In the genomic region with DNA sequence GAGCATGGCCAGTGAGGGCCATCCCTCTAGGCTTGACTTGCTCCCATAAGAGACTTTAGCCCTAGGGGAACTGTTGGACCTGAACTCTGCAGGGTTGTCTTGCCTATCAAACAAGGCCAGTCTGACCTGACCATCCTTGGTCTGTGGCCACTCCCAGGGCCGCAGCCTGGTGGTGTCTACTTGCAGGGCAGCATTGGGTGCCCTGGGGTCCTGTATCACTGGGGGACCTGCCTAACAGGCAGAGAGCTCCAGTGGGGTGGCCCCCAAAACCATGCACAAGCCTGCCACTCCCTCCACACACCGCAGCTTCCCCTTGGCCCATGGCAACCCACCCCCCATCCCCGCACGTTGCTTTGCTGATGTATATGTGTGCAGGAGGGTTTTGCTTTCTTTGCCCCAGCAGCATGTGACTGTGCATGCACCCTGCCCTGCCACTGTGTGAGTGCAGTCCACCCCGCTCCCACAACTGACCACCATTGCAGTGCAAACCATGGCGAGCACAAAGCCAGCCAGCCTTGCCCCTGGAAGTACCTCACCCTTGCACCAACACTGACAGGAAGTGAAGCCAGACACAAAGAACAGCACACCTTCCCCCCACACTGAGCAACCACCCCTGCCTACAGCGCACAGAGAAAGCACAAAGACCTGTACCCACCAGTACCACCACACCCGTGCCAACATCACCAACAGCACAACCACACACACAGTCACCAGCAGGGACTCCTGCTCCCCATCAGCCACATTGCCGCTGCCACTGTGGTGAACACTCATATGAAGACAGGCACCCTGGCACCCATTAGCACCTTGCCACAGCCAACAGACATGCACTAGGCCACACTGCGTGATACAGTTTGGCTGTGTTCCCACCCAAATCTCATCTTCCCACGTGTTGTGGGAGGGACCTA, we compare ENCODE assay signal across 22 cellular contexts.
A peak's percentile ranks its signal among the peaks of the same experiment; 100 is the strongest.
DNase-seq lines count a peak whose midpoint lies in the region; ATAC-seq and TF ChIP-seq lines count a peak whose summit lies in the region.
"Had no signal": no experiment of that assay in that cellular context is flagged by ENCODE, and none has a peak within 500 bp of the region (broad histone marks: within the 10 kb centered on the region; RNA-seq: fewer than 3 reads in every experiment).

No MANE protein-coding gene starts in this region.

- POLR2A ChIA-PET in activated naive CD8-positive, alpha-beta T cell treated with anti-CD3 and anti-CD28 coated beads, Interleukin-2, amount 10 ng/mL, durations not matched to agents 7 days and 5 days (lab: Charles Lee): interaction anchor here (0.6 kb wide), 1 partner anchor 89 kb away, joined by 6 read pairs; a partner anchor contains a TSS

- H3K4me1 Mint-ChIP-seq in activated naive CD8-positive, alpha-beta T cell treated with anti-CD3 and anti-CD28 coated beads, Interleukin-2, amount 10 ng/mL, durations not matched to agents 7 days and 5 days: peaks cover 32% of the 10 kb centered on the region
- H3K4me1 Mint-ChIP-seq in natural killer cell treated with Interleukin-12 subunit alpha and Interleukin-12 subunit beta and Interleukin-15 and Interleukin-18, amount 100 ng/mL, for 72 hours (ENCODE audit: low read depth in 2 of 2): peaks cover 33 to 39% of the 10 kb centered on the region in 2 donors

- no peaks in the 10 kb centered on the region for H3K27me3 Mint-ChIP-seq in activated naive CD8-positive, alpha-beta T cell treated with anti-CD3 and anti-CD28 coated beads, Interleukin-2, amount 10 ng/mL, durations not matched to agents 7 days and 5 days
- no peaks in the 10 kb centered on the region for H3K27me3 Mint-ChIP-seq in natural killer cell treated with Interleukin-12 subunit alpha and Interleukin-12 subunit beta and Interleukin-15 and Interleukin-18, amount 100 ng/mL, for 72 hours

- H3K9me3 ChIP-seq in DND-41 (ENCODE audit: insufficient read depth, low read length, severe bottlenecking): no peaks in the 10 kb centered on the region
- H3K9me3 ChIP-seq: HAP-1, prostate gland had no signal

- H3K79me2 ChIP-seq in DND-41 (ENCODE audit: insufficient read depth, low read length): peaks cover 37% of the 10 kb centered on the region

- H3K4me2 ChIP-seq in DND-41 (ENCODE audit: insufficient read depth, low read length): no peak overlapping the region

- H3K27me3 ChIP-seq in DND-41 (ENCODE audit: insufficient read depth, low read length, poor library complexity): no peaks in the 10 kb centered on the region

- H3K9me3 Mint-ChIP-seq in activated naive CD8-positive, alpha-beta T cell treated with anti-CD3 and anti-CD28 coated beads, Interleukin-2, amount 10 ng/mL, durations not matched to agents 7 days and 5 days: peaks cover 23% of the 10 kb centered on the region
- peaks cover 6% of the 10 kb centered on the region for H3K9me3 Mint-ChIP-seq in natural killer cell treated with Interleukin-12 subunit alpha and Interleukin-12 subunit beta and Interleukin-15 and Interleukin-18, amount 100 ng/mL, for 72 hours

- peak; percentile 33 to 53 for ATAC-seq in activated CD4-positive, CD25-positive, alpha-beta regulatory T cell treated with anti-CD3 and anti-CD28 coated beads, Interleukin-2, amount 50 U/mL, for 24 hours
- ATAC-seq in DND-41 (ENCODE audit: insufficient read depth, low read depth): peak; percentile 54; the same call in 2 of the 3 replicates
- ATAC-seq in activated naive CD8-positive, alpha-beta T cell treated with anti-CD3 and anti-CD28 coated beads, Interleukin-2, amount 10 ng/mL, durations not matched to agents 7 days and 5 days (ENCODE audit: low read depth): peak; percentile 81
- peak; percentile 60 to 62 for ATAC-seq in natural killer cell treated with Interleukin-12 subunit alpha and Interleukin-12 subunit beta and Interleukin-15 and Interleukin-18, amount 100 ng/mL, for 72 hours
- ATAC-seq in left ventricle myocardium superior: no peak
- ATAC-seq: esophagus mucosa had no signal

- intact Hi-C loops in left ventricle myocardium superior (cut with micrococcal nuclease): no loop called here

- DNase-seq in activated CD4-positive, CD25-positive, alpha-beta regulatory T cell treated with anti-CD3 and anti-CD28 coated beads, Interleukin-2, amount 50 U/mL, for 72 hours: no peak
- DNase-seq in DND-41: no peak
- no peak for DNase-seq in activated naive CD8-positive, alpha-beta T cell treated with anti-CD3 and anti-CD28 coated beads, Interleukin-2, amount 10 ng/mL, durations not matched to agents 7 days and 5 days
- DNase-seq in natural killer cell treated with Interleukin-12 subunit alpha and Interleukin-12 subunit beta and Interleukin-15 and Interleukin-18, amount 100 ng/mL, for 72 hours (ENCODE audit: low spot score): no peak
- no peak for DNase-seq in left ventricle myocardium superior
- DNase-seq in NCI-H2029 treated with DMSO at 0.1 percent for 48 hours (lab: John Stamatoyannopoulos, UW): no peak
- no peak for DNase-seq in KG1 (lab: John Stamatoyannopoulos, UW)
- DNase-seq: 8988T; activated effector memory CD4-positive, alpha-beta T cell treated with Interleukin-2 at 50 U/mL for 16 hours; aorta; effector CD8-positive, alpha-beta T cell; Kasumi-1; mesenchymal stem cell; NCI-H187 treated with DMSO at 0.1 percent for 48 hours; NCI-H2227 treated with DMSO at 0.1 percent for 48 hours; NCI-H774; SHP77; stimulated activated CD4-positive, alpha-beta T cell treated with anti-CD3 and anti-CD28 coated beads, Interleukin-2, amount 100 ng/mL, for 24 hours had no signal

- H3K36me3 ChIP-seq in DND-41 (ENCODE audit: insufficient read depth, low read length): no peaks in the 10 kb centered on the region
- H3K36me3 ChIP-seq: HAP-1, prostate gland had no signal

- H3K4me3 Mint-ChIP-seq in activated naive CD8-positive, alpha-beta T cell treated with anti-CD3 and anti-CD28 coated beads, Interleukin-2, amount 10 ng/mL, durations not matched to agents 7 days and 5 days: peak overlapping the region; percentile 6
- no peak overlapping the region for H3K4me3 Mint-ChIP-seq in natural killer cell treated with Interleukin-12 subunit alpha and Interleukin-12 subunit beta and Interleukin-15 and Interleukin-18, amount 100 ng/mL, for 72 hours

- no peaks in the 10 kb centered on the region for H3K4me1 ChIP-seq in DND-41 (ENCODE audit: insufficient read depth, low read length)
- H3K4me1 ChIP-seq: HAP-1, prostate gland had no signal

- H3K9ac ChIP-seq in DND-41 (ENCODE audit: low read depth, low read length): no peak overlapping the region

- peak overlapping the region; percentile 55 for H3K27ac Mint-ChIP-seq in activated naive CD8-positive, alpha-beta T cell treated with anti-CD3 and anti-CD28 coated beads, Interleukin-2, amount 10 ng/mL, durations not matched to agents 7 days and 5 days
- no peak overlapping the region for H3K27ac Mint-ChIP-seq in natural killer cell treated with Interleukin-12 subunit alpha and Interleukin-12 subunit beta and Interleukin-15 and Interleukin-18, amount 100 ng/mL, for 72 hours

- H4K20me1 ChIP-seq in DND-41 (ENCODE audit: insufficient read depth, low read length): peaks cover 13% of the 10 kb centered on the region; the same call in 1 of the 2 replicates

- no peak for TF ChIP-seq CTCF in DND-41 (IDR thresholded peaks at IDR 0.05; ENCODE audit: borderline replicate concordance, extremely low read depth, low read length, poor library complexity, severe bottlenecking)

- no peak overlapping the region for H3K4me3 ChIP-seq in DND-41 (ENCODE audit: low read depth in 1 of 2, low read length in 2 of 2)
- H3K4me3 ChIP-seq: HAP-1, prostate gland had no signal

- H3K27ac ChIP-seq in DND-41 (ENCODE audit: low read length): no peak overlapping the region
- H3K27ac ChIP-seq: prostate gland had no signal

- H2AFZ ChIP-seq in DND-41 (ENCODE audit: low read depth, low read length): no peak overlapping the region

- H3K36me3 Mint-ChIP-seq in activated naive CD8-positive, alpha-beta T cell treated with anti-CD3 and anti-CD28 coated beads, Interleukin-2, amount 10 ng/mL, durations not matched to agents 7 days and 5 days: peaks cover 29% of the 10 kb centered on the region
- H3K36me3 Mint-ChIP-seq in natural killer cell treated with Interleukin-12 subunit alpha and Interleukin-12 subunit beta and Interleukin-15 and Interleukin-18, amount 100 ng/mL, for 72 hours: no peaks in the 10 kb centered on the region
